ENCODE assay signal across 8 cellular contexts in the genomic region with DNA sequence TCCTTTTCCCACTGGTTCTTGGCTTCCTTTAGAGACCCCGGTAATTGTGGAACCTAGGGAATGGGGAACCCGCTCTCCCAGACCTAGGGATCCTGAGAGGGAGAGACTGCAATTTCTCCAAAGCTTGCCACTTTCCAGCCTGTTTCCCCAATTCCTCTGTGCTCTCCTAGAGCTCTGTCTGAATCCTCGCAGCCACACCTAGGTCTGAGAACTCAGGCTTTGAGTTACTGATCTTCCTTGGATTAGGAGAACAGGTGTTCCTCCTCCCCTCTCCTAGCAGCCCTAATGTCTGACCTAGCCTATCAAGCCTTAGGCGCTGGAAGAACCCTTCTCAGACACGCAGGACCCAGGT. TPM values are rescaled to one million over a fixed set of nuclear protein-coding genes. Genes with fewer than 3 reads are reported as not detected.
DNase-seq lines count a peak whose midpoint lies in the region; ATAC-seq and TF ChIP-seq lines count a peak whose summit lies in the region.

No MANE protein-coding gene starts in this region.

- H3K27me3 Mint-ChIP-seq in activated CD4-positive, alpha-beta memory T cell treated with anti-CD3 and anti-CD28 coated beads, Interleukin-2, amount 10 ng/mL, durations not matched to agents 7 days and 5 days, result peaks cover 20% of the 10 kb centered on the region
- peaks cover 14% of the 10 kb centered on the region for H3K27me3 Mint-ChIP-seq in activated CD4-positive, alpha-beta memory T cell treated with anti-CD3 and anti-CD28 coated beads for 36 hours
- H3K27me3 Mint-ChIP-seq in glutamatergic neuron (ENCODE audit: unreplicated experiment), result peaks cover 18% of the 10 kb centered on the region
- H3K27me3 Mint-ChIP-seq in stimulated activated memory B cell treated with anti-CD40 and anti-IgM and Interleukin-4, amounts not matched to agents 10 μg/mL and 1 μg/mL and 100 μg/mL, for 72 hours, result peaks cover 48% of the 10 kb centered on the region

- peak overlapping the region; percentile 70 for H3K4me3 Mint-ChIP-seq in activated CD4-positive, alpha-beta memory T cell treated with anti-CD3 and anti-CD28 coated beads, Interleukin-2, amount 10 ng/mL, durations not matched to agents 7 days and 5 days
- no peak overlapping the region for H3K4me3 Mint-ChIP-seq in activated CD4-positive, alpha-beta memory T cell treated with anti-CD3 and anti-CD28 coated beads for 36 hours
- peak overlapping the region; percentile 62 for H3K4me3 Mint-ChIP-seq in glutamatergic neuron (ENCODE audit: unreplicated experiment)
- H3K4me3 Mint-ChIP-seq in stimulated activated memory B cell treated with anti-CD40 and anti-IgM and Interleukin-4, amounts not matched to agents 10 μg/mL and 1 μg/mL and 100 μg/mL, for 72 hours, result peak overlapping the region; percentile 86

- intact Hi-C loops in activated CD4-positive, alpha-beta memory T cell treated with anti-CD3 and anti-CD28 coated beads for 36 hours (cut with micrococcal nuclease), result loop anchor here (1.0 to 5.0 kb wide), 4 partner anchors 26 to 196 kb away; a partner anchor contains a TSS

- no peaks in the 10 kb centered on the region for H3K9me3 Mint-ChIP-seq in activated CD4-positive, alpha-beta memory T cell treated with anti-CD3 and anti-CD28 coated beads, Interleukin-2, amount 10 ng/mL, durations not matched to agents 7 days and 5 days
- no peaks in the 10 kb centered on the region for H3K9me3 Mint-ChIP-seq in activated CD4-positive, alpha-beta memory T cell treated with anti-CD3 and anti-CD28 coated beads for 36 hours
- H3K9me3 Mint-ChIP-seq in glutamatergic neuron (ENCODE audit: unreplicated experiment), result no peaks in the 10 kb centered on the region
- H3K9me3 Mint-ChIP-seq in stimulated activated memory B cell treated with anti-CD40 and anti-IgM and Interleukin-4, amounts not matched to agents 10 μg/mL and 1 μg/mL and 100 μg/mL, for 72 hours, result peaks cover 2% of the 10 kb centered on the region

- peaks cover 44% of the 10 kb centered on the region for H3K36me3 Mint-ChIP-seq in activated CD4-positive, alpha-beta memory T cell treated with anti-CD3 and anti-CD28 coated beads, Interleukin-2, amount 10 ng/mL, durations not matched to agents 7 days and 5 days (ENCODE audit: low read depth)
- H3K36me3 Mint-ChIP-seq in activated CD4-positive, alpha-beta memory T cell treated with anti-CD3 and anti-CD28 coated beads for 36 hours, result peaks cover 11% of the 10 kb centered on the region
- H3K36me3 Mint-ChIP-seq in glutamatergic neuron (ENCODE audit: unreplicated experiment), result peaks cover 25% of the 10 kb centered on the region
- H3K36me3 Mint-ChIP-seq in stimulated activated memory B cell treated with anti-CD40 and anti-IgM and Interleukin-4, amounts not matched to agents 10 μg/mL and 1 μg/mL and 100 μg/mL, for 72 hours, result peaks cover 17% of the 10 kb centered on the region

- TF ChIP-seq CTCF in glutamatergic neuron (IDR thresholded peaks at IDR 0.05; ENCODE audit: partially characterized antibody, unreplicated experiment), result peak; percentile 57

- H3K4me1 Mint-ChIP-seq in activated CD4-positive, alpha-beta memory T cell treated with anti-CD3 and anti-CD28 coated beads, Interleukin-2, amount 10 ng/mL, durations not matched to agents 7 days and 5 days, result peaks cover 22% of the 10 kb centered on the region
- H3K4me1 Mint-ChIP-seq in activated CD4-positive, alpha-beta memory T cell treated with anti-CD3 and anti-CD28 coated beads for 36 hours (ENCODE audit: low read depth), result peaks cover 12% of the 10 kb centered on the region
- H3K4me1 Mint-ChIP-seq in glutamatergic neuron (ENCODE audit: low read depth, unreplicated experiment), result no peaks in the 10 kb centered on the region
- H3K4me1 Mint-ChIP-seq in stimulated activated memory B cell treated with anti-CD40 and anti-IgM and Interleukin-4, amounts not matched to agents 10 μg/mL and 1 μg/mL and 100 μg/mL, for 72 hours, result peaks cover 24% of the 10 kb centered on the region

- H3K27ac Mint-ChIP-seq in activated CD4-positive, alpha-beta memory T cell treated with anti-CD3 and anti-CD28 coated beads, Interleukin-2, amount 10 ng/mL, durations not matched to agents 7 days and 5 days, result no peak overlapping the region
- no peak overlapping the region for H3K27ac Mint-ChIP-seq in activated CD4-positive, alpha-beta memory T cell treated with anti-CD3 and anti-CD28 coated beads for 36 hours
- no peak overlapping the region for H3K27ac Mint-ChIP-seq in glutamatergic neuron (ENCODE audit: unreplicated experiment)
- peak overlapping the region; percentile 36 for H3K27ac Mint-ChIP-seq in stimulated activated memory B cell treated with anti-CD40 and anti-IgM and Interleukin-4, amounts not matched to agents 10 μg/mL and 1 μg/mL and 100 μg/mL, for 72 hours

- CTCF ChIA-PET in activated CD4-positive, alpha-beta memory T cell treated with anti-CD3 and anti-CD28 coated beads, Interleukin-2, amount 10 ng/mL, durations not matched to agents 7 days and 5 days (lab: Charles Lee), result interaction anchor here (0.9 to 9.0 kb wide), 28 partner anchors 9 to 198 kb away, joined by 3 to 117 read pairs (median 7); a partner anchor contains a TSS
- CTCF ChIA-PET in activated CD4-positive, alpha-beta memory T cell treated with anti-CD3 and anti-CD28 coated beads for 36 hours (lab: Charles Lee), result interaction anchor here (0.5 to 9.6 kb wide), 30 partner anchors 8 to 558 kb away, joined by 3 to 144 read pairs (median 5); a partner anchor contains a TSS

- ATAC-seq in SK-N-SH treated with all-trans-retinoic acid at 6 μM for 48 hours (peak; percentile 1), left lobe of liver (no peak), HG03025 (IDR thresholded peaks at IDR 0.05; ENCODE audit: low FRiP score, unreplicated experiment) (no peak)
- no peak for ATAC-seq in stimulated activated memory B cell treated with anti-CD40 and anti-IgM and Interleukin-4, amounts not matched to agents 10 μg/mL and 1 μg/mL and 100 μg/mL, for 72 hours

- DNase-seq in activated CD4-positive, alpha-beta memory T cell treated with anti-CD3 and anti-CD28 coated beads, Interleukin-2, amount 10 ng/mL, durations not matched to agents 7 days and 5 days, result no peak
- no peak for DNase-seq in activated CD4-positive, alpha-beta memory T cell treated with anti-CD3 and anti-CD28 coated beads for 36 hours
- DNase-seq in glutamatergic neuron, result no peak
- no peak for DNase-seq in kidney glomerular epithelial cell (lab: John Stamatoyannopoulos, UW)
- DNase-seq in left lobe of liver (ENCODE audit: low spot score), result no peak

- POLR2A ChIA-PET in activated CD4-positive, alpha-beta memory T cell treated with anti-CD3 and anti-CD28 coated beads, Interleukin-2, amount 10 ng/mL, durations not matched to agents 7 days and 5 days (lab: Charles Lee), result interaction anchor here (0.7 to 7.4 kb wide), 12 partner anchors 9 to 133 kb away, joined by 3 to 104 read pairs (median 4); a partner anchor contains a TSS
- POLR2A ChIA-PET in activated CD4-positive, alpha-beta memory T cell treated with anti-CD3 and anti-CD28 coated beads for 36 hours (lab: Charles Lee), result interaction anchor here (0.8 to 4.8 kb wide), 3 partner anchors 26 to 40 kb away, joined by 3 to 32 read pairs (median 6); no protein-coding TSS in a partner anchor

TF ChIP-seq in SK-N-SH treated with all-trans-retinoic acid at 6 μM for 48 hours, 23 proteins besides CTCF, POLR2A, EP300 and RAD21:
- TF ChIP-seq RARB (CRISPR knock-in tag; IDR thresholded peaks at IDR 0.05), result no peak
- TF ChIP-seq CSDC2 (CRISPR knock-in tag; IDR thresholded peaks at IDR 0.05), result no peak
- TF ChIP-seq, protein P1, sequence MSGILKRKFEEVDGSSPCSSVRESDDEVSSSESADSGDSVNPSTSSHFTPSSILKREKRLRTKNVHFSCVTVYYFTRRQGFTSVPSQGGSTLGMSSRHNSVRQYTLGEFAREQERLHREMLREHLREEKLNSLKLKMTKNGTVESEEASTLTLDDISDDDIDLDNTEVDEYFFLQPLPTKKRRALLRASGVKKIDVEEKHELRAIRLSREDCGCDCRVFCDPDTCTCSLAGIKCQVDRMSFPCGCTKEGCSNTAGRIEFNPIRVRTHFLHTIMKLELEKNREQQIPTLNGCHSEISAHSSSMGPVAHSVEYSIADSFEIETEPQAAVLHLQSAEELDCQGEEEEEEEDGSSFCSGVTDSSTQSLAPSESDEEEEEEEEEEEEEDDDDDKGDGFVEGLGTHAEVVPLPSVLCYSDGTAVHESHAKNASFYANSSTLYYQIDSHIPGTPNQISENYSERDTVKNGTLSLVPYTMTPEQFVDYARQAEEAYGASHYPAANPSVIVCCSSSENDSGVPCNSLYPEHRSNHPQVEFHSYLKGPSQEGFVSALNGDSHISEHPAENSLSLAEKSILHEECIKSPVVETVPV (CRISPR knock-in tag; IDR thresholded peaks at IDR 0.05), result no peak
- no peak for TF ChIP-seq ZNF8 (CRISPR knock-in tag; IDR thresholded peaks at IDR 0.05)
- no peak for TF ChIP-seq TOX (CRISPR knock-in tag; IDR thresholded peaks at IDR 0.05; ENCODE audit: borderline replicate concordance)
- no peak for TF ChIP-seq SNAI2 (CRISPR knock-in tag; IDR thresholded peaks at IDR 0.05)
- TF ChIP-seq ZFP30 (CRISPR knock-in tag; IDR thresholded peaks at IDR 0.05), result no peak

RNA-seq across cellular contexts. Expression of a gene that starts 20.0 kb away (rescaled TPM):
- under 1 TPM in 1 of 2 experiments, not detected in 1; 0.23 TPM for total RNA-seq in activated CD4-positive, alpha-beta memory T cell treated with anti-CD3 and anti-CD28 coated beads, Interleukin-2, amount 10 ng/mL, durations not matched to agents 7 days and 5 days
- under 1 TPM; 0.36 to 0.46 TPM for total RNA-seq in activated CD4-positive, alpha-beta memory T cell treated with anti-CD3 and anti-CD28 coated beads for 36 hours
- total RNA-seq in glutamatergic neuron (ENCODE audit: unreplicated experiment), result not detected
- not detected for total RNA-seq in left lobe of liver

RNA-seq across cellular contexts. Expression of a gene that starts 36.9 kb away (rescaled TPM):
- total RNA-seq in activated CD4-positive, alpha-beta memory T cell treated with anti-CD3 and anti-CD28 coated beads, Interleukin-2, amount 10 ng/mL, durations not matched to agents 7 days and 5 days, result 100 to 1,000 TPM; 138 to 139 TPM
- total RNA-seq in activated CD4-positive, alpha-beta memory T cell treated with anti-CD3 and anti-CD28 coated beads for 36 hours, result 10 to 100 TPM; 44.2 to 47.2 TPM
- total RNA-seq in glutamatergic neuron (ENCODE audit: unreplicated experiment), result 22.3 TPM
- 6.7 TPM for total RNA-seq in left lobe of liver

RNA-seq across cellular contexts. Expression of a gene that starts 46.9 kb away (rescaled TPM):
- total RNA-seq in activated CD4-positive, alpha-beta memory T cell treated with anti-CD3 and anti-CD28 coated beads, Interleukin-2, amount 10 ng/mL, durations not matched to agents 7 days and 5 days, result 100 to 1,000 TPM; 315 to 324 TPM
- total RNA-seq in activated CD4-positive, alpha-beta memory T cell treated with anti-CD3 and anti-CD28 coated beads for 36 hours, result 100 to 1,000 TPM; 390 to 404 TPM
- 284 TPM for total RNA-seq in glutamatergic neuron (ENCODE audit: unreplicated experiment)
- 104 TPM for total RNA-seq in left lobe of liver

RNA-seq across cellular contexts. Expression of a gene that starts 52.9 kb away (rescaled TPM):
- 10 to 100 TPM; 57.7 to 58.8 TPM for total RNA-seq in activated CD4-positive, alpha-beta memory T cell treated with anti-CD3 and anti-CD28 coated beads, Interleukin-2, amount 10 ng/mL, durations not matched to agents 7 days and 5 days
- total RNA-seq in activated CD4-positive, alpha-beta memory T cell treated with anti-CD3 and anti-CD28 coated beads for 36 hours, result 10 to 100 TPM; 40.6 to 47.4 TPM
- 49.6 TPM for total RNA-seq in glutamatergic neuron (ENCODE audit: unreplicated experiment)
- total RNA-seq in left lobe of liver, result 13.0 TPM
